ENCODE assay signal across 8 cellular contexts in genomic region chr17:8382052-8382879, GRCh38. TPM values are rescaled to one million over a fixed set of nuclear protein-coding genes. Genes with fewer than 3 reads are reported as not detected.
A peak's percentile ranks its signal among the peaks of the same experiment; 100 is the strongest.
DNase-seq lines count a peak whose midpoint lies in the region; ATAC-seq and TF ChIP-seq lines count a peak whose summit lies in the region.

No MANE protein-coding gene starts in this region.

- peak overlapping the region; percentile 95 to 99 (median 97) for H3K4me3 Mint-ChIP-seq in CD4-positive, alpha-beta memory T cell
- H3K4me3 Mint-ChIP-seq in naive thymus-derived CD4-positive, alpha-beta T cell = peak overlapping the region; percentile 93 to 99 (median 97)

- H3K9me3 ChIP-seq in CD4-positive, alpha-beta memory T cell (ENCODE audit: control insufficient read depth in 1 of 2, low read length in 2 of 2) = no peaks in the 10 kb centered on the region
- H3K9me3 ChIP-seq in naive thymus-derived CD4-positive, alpha-beta T cell (ENCODE audit: control insufficient read depth in 2 of 3, low read length in 3 of 3) = no peaks in the 10 kb centered on the region

- no peaks in the 10 kb centered on the region for H3K27me3 Mint-ChIP-seq in CD4-positive, alpha-beta memory T cell
- peaks cover 0 to 2% (median 0%) of the 10 kb centered on the region in 5 donors for H3K27me3 Mint-ChIP-seq in naive thymus-derived CD4-positive, alpha-beta T cell

- H3K36me3 ChIP-seq in CD4-positive, alpha-beta memory T cell (ENCODE audit: insufficient read depth, low read length) = peaks cover 47% of the 10 kb centered on the region
- H3K36me3 ChIP-seq in naive thymus-derived CD4-positive, alpha-beta T cell (ENCODE audit: control insufficient read depth in 2 of 3, insufficient read depth in 3 of 3, low read length in 3 of 3) = peaks cover 21 to 48% (median 31%) of the 10 kb centered on the region in 3 experiments

- H3K27me3 ChIP-seq in CD4-positive, alpha-beta memory T cell (ENCODE audit: insufficient read depth, low read length) = no peaks in the 10 kb centered on the region
- H3K27me3 ChIP-seq in naive thymus-derived CD4-positive, alpha-beta T cell (ENCODE audit: control insufficient read depth in 2 of 2, insufficient read depth in 2 of 2, low read length in 2 of 2) = no peaks in the 10 kb centered on the region

- POLR2A ChIA-PET in CD4-positive, alpha-beta memory T cell (lab: Charles Lee; ENCODE audit: partially characterized antibody) = interaction anchor here (0.6 to 1.6 kb wide), 11 partner anchors 12 to 586 kb away, joined by 3 to 7 read pairs (median 3); partner anchors contain the start of genes CTC1, NDEL1, RANGRF and RNF222
- POLR2A ChIA-PET in naive thymus-derived CD4-positive, alpha-beta T cell (lab: Charles Lee) = interaction anchor here (0.6 to 1.1 kb wide), 5 partner anchors 12 to 128 kb away, joined by 3 to 5 read pairs (median 3); partner anchors contain the start of gene NDEL1
- POLR2A ChIA-PET in GM10248 (lab: Yijun Ruan, JAX) = interaction anchor here (0.6 to 1.7 kb wide), 4 partner anchors 12 to 897 kb away, joined by 3 to 6 read pairs (median 4); no protein-coding TSS in a partner anchor

- intact Hi-C loops in CD4-positive, alpha-beta memory T cell (cut with micrococcal nuclease) = loop anchor here (2.0 to 5.0 kb wide), 4 partner anchors 160 to 449 kb away; partner anchors contain the start of genes ALOXE3 and CNTROB
- intact Hi-C loops in naive thymus-derived CD4-positive, alpha-beta T cell (cut with micrococcal nuclease) = loop anchor here (2.0 to 10.0 kb wide), 16 partner anchors 93 to 1740 kb away; partner anchors contain the start of genes ALOXE3 (in 1 of the 2), CNTROB (in 1 of the 2), CTC1 (in 1 of the 2) and CYB5D1 (in 1 of the 2)

- no peak for ATAC-seq in naive thymus-derived CD4-positive, alpha-beta T cell
- no peak for ATAC-seq in HG02885 (IDR thresholded peaks at IDR 0.05; ENCODE audit: poor library complexity, unreplicated experiment)

- H3K9me3 Mint-ChIP-seq in CD4-positive, alpha-beta memory T cell = peaks cover 0 to 7% (median 0%) of the 10 kb centered on the region in 8 donors
- H3K9me3 Mint-ChIP-seq in naive thymus-derived CD4-positive, alpha-beta T cell = peaks cover 0 to 7% (median 0%) of the 10 kb centered on the region in 11 donors

- H3K36me3 Mint-ChIP-seq in CD4-positive, alpha-beta memory T cell = peaks cover 48 to 58% of the 10 kb centered on the region in 2 donors
- H3K36me3 Mint-ChIP-seq in naive thymus-derived CD4-positive, alpha-beta T cell = peaks cover 5 to 35% (median 29%) of the 10 kb centered on the region in 5 donors

- H3K27ac Mint-ChIP-seq in CD4-positive, alpha-beta memory T cell = peak overlapping the region; percentile 94 to 97 (median 96)
- H3K27ac Mint-ChIP-seq in naive thymus-derived CD4-positive, alpha-beta T cell = peak overlapping the region; percentile 93 to 98 (median 96)

- TF ChIP-seq CTCF in coronary artery (IDR thresholded peaks at IDR 0.05) (no peak), GM10248 (IDR thresholded peaks at IDR 0.05; ENCODE audit: control extremely low read depth, extremely low read depth, low read depth, missing control alignments) (no peak)

- DNase-seq in CD4-positive, alpha-beta memory T cell = peak in 1 of 5 donors; percentile 22
- peak; percentile 22 for DNase-seq in LoVo (ENCODE audit: low spot score)
- DNase-seq in coronary artery (ENCODE audit: low spot score) = no peak
- DNase-seq in naive thymus-derived CD4-positive, alpha-beta T cell = no peak
- DNase-seq in activated effector memory CD4-positive, alpha-beta T cell treated with anti-CD3 and anti-CD28 coated beads, Interleukin-2, amount 50 U/mL, for 16 hours = no peak
- no peak for DNase-seq in activated CD4-positive, alpha-beta T cell treated with anti-CD3 and anti-CD28 coated beads, Interleukin-2, amount 50 U/mL, for 48 hours
- no peak for DNase-seq in GM10248 (ENCODE audit: extremely low spot score)

- peaks cover 49% of the 10 kb centered on the region for H3K4me1 ChIP-seq in CD4-positive, alpha-beta memory T cell (ENCODE audit: insufficient read depth, low read length)
- H3K4me1 ChIP-seq in naive thymus-derived CD4-positive, alpha-beta T cell (ENCODE audit: control insufficient read depth in 2 of 2, insufficient read depth in 2 of 2, low read length in 2 of 2) = peaks cover 28 to 31% of the 10 kb centered on the region in 2 donors

- CTCF ChIA-PET in CD4-positive, alpha-beta memory T cell (lab: Charles Lee; ENCODE audit: partially characterized antibody) = interaction anchor here (3.0 kb wide), 1 partner anchor 364 kb away, joined by 21 read pairs; no protein-coding TSS in a partner anchor
- CTCF ChIA-PET in naive thymus-derived CD4-positive, alpha-beta T cell (lab: Charles Lee) = interaction anchor here (0.6 to 2.9 kb wide), 3 partner anchors 191 to 621 kb away, joined by 3 to 11 read pairs (median 4); no protein-coding TSS in a partner anchor
- CTCF ChIA-PET in GM10248 (lab: Yijun Ruan, JAX) = interaction anchor here (0.6 to 1.6 kb wide), 8 partner anchors 17 to 308 kb away, joined by 3 to 5 read pairs (median 4); partner anchors contain the start of gene SLC25A35

- H3K4me3 ChIP-seq in CD4-positive, alpha-beta memory T cell (ENCODE audit: low read length in 2 of 2) = peak overlapping the region; percentile 74 to 95
- H3K4me3 ChIP-seq in coronary artery = peak overlapping the region; percentile 96
- peak overlapping the region; percentile 83 for H3K4me3 ChIP-seq in naive thymus-derived CD4-positive, alpha-beta T cell (ENCODE audit: low read length)

- H3K4me1 Mint-ChIP-seq in CD4-positive, alpha-beta memory T cell = peaks cover 33 to 81% (median 56%) of the 10 kb centered on the region in 4 donors
- peaks cover 32 to 77% (median 64%) of the 10 kb centered on the region in 7 donors for H3K4me1 Mint-ChIP-seq in naive thymus-derived CD4-positive, alpha-beta T cell

- H3K27ac ChIP-seq in CD4-positive, alpha-beta memory T cell (ENCODE audit: low read depth, low read length) = peak overlapping the region; percentile 77
- peak overlapping the region; percentile 22 to 98 for H3K27ac ChIP-seq in coronary artery
- peak overlapping the region; percentile 82 for H3K27ac ChIP-seq in naive thymus-derived CD4-positive, alpha-beta T cell (ENCODE audit: low read depth, low read length)

RNA-seq across cellular contexts. Expression of gene RPL26, which starts 0.7 kb away (rescaled TPM):
- 1,000 to 10,000 TPM; 2,761 to 2,878 TPM for total RNA-seq in CD4-positive, alpha-beta memory T cell
- 1,000 to 10,000 TPM; 1,274 to 1,731 TPM for polyA plus RNA-seq in CD4-positive, alpha-beta memory T cell
- total RNA-seq in naive thymus-derived CD4-positive, alpha-beta T cell = 1,000 to 10,000 TPM; 2,029 to 3,298 (median 3,039) TPM
- polyA plus RNA-seq in naive thymus-derived CD4-positive, alpha-beta T cell = 1,000 to 10,000 TPM; 1,965 to 2,128 TPM

RNA-seq across cellular contexts. Expression of gene RNF222, which starts 15.4 kb away (rescaled TPM):
- under 1 TPM; 0.15 to 0.17 TPM for total RNA-seq in CD4-positive, alpha-beta memory T cell
- polyA plus RNA-seq in CD4-positive, alpha-beta memory T cell = under 1 TPM; 0.08 to 0.14 TPM
- total RNA-seq in naive thymus-derived CD4-positive, alpha-beta T cell = 1 to 10 TPM in 1 of 5 experiments, under 1 TPM in 3, not detected in 1; 0.13 to 1.7 (median 0.52) TPM
- under 1 TPM; 0.16 to 0.35 TPM for polyA plus RNA-seq in naive thymus-derived CD4-positive, alpha-beta T cell

RNA-seq across cellular contexts. Expression of gene ODF4, which starts 42.6 kb away (rescaled TPM):
- not detected for total RNA-seq in CD4-positive, alpha-beta memory T cell
- polyA plus RNA-seq in CD4-positive, alpha-beta memory T cell = not detected
- not detected for total RNA-seq in naive thymus-derived CD4-positive, alpha-beta T cell
- polyA plus RNA-seq in naive thymus-derived CD4-positive, alpha-beta T cell = not detected

RNA-seq across cellular contexts. Expression of gene NDEL1, which starts 53.4 kb away (rescaled TPM):
- 100 to 1,000 TPM; 115 to 120 TPM for total RNA-seq in CD4-positive, alpha-beta memory T cell
- polyA plus RNA-seq in CD4-positive, alpha-beta memory T cell = 10 to 100 TPM; 52.9 to 66.5 TPM
- 100 to 1,000 TPM in 4 of 5 experiments, 10 to 100 TPM in 1; 72.6 to 274 (median 116) TPM for total RNA-seq in naive thymus-derived CD4-positive, alpha-beta T cell
- 10 to 100 TPM; 53.7 to 73.2 TPM for polyA plus RNA-seq in naive thymus-derived CD4-positive, alpha-beta T cell
